In the genomic region with DNA sequence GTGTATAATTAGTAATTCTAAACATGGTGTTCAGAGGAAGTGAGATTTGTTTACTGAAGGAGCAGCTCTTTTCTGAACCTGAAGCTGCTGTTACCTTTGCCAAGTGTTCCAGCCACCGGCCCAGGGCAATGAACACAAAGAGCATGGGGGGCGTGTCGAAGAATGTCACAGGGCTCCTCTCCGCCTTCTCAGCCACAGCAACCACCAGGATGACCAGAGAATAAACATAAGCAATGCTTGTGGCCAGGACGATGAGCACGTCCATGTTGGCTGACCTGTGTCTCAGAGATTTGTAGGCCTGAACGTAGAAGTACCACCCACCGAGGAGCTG, we compare ENCODE assay signal across 21 cellular contexts. TPM values are rescaled to one million over a fixed set of nuclear protein-coding genes. Genes with fewer than 3 reads are reported as not detected.
A peak's percentile ranks its signal among the peaks of the same experiment; 100 is the strongest.
DNase-seq lines count a peak whose midpoint lies in the region; ATAC-seq and TF ChIP-seq lines count a peak whose summit lies in the region.
"Had no signal": no experiment of that assay in that cellular context is flagged by ENCODE, and none has a peak within 500 bp of the region (broad histone marks: within the 10 kb centered on the region; RNA-seq: fewer than 3 reads in every experiment).

No MANE protein-coding gene starts in this region.

- no peak for TF ChIP-seq CTCF in mucosa of descending colon (IDR thresholded peaks at IDR 0.05)
- TF ChIP-seq CTCF in nephron progenitor cell (IDR thresholded peaks at IDR 0.05): no peak

- intact Hi-C loops in mucosa of descending colon (cut with DNase I, micrococcal nuclease): no loop called here

- H3K4me3 ChIP-seq in mucosa of descending colon: no peak overlapping the region
- H3K4me3 ChIP-seq: esophagus squamous epithelium, pancreas, uterus had no signal

- H3K36me3 Mint-ChIP-seq in nephron progenitor cell (ENCODE audit: low read depth): no peaks in the 10 kb centered on the region
- H3K36me3 Mint-ChIP-seq: CD4-positive, alpha-beta memory T cell had no signal

- peaks cover 6% of the 10 kb centered on the region for H3K4me1 Mint-ChIP-seq in nephron progenitor cell

- DNase-seq in COR-L47 (lab: John Stamatoyannopoulos, UW): peak; percentile 69
- DNase-seq in NCI-H2196 treated with DMSO at 0.1 percent for 48 hours (lab: John Stamatoyannopoulos, UW; ENCODE audit: unreplicated experiment): peak; percentile 41
- DNase-seq in mucosa of descending colon: peak; percentile 82 to 87 (median 83)
- no peak for DNase-seq in nephron progenitor cell
- no peak for DNase-seq in HCEC 1CT
- DNase-seq in H4 (ENCODE audit: low spot score): no peak
- DNase-seq in SHP77 treated with DMSO at 0.1 percent for 48 hours (lab: John Stamatoyannopoulos, UW): no peak
- DNase-seq: activated CD4-positive, alpha-beta T cell treated with anti-CD3 and anti-CD28 coated beads for 48 hours; activated gamma-delta T cell treated with Interleukin-2 at 50 U/mL for 16 hours; amniotic stem cell; CD4-positive, alpha-beta memory T cell; effector memory CD4-positive, alpha-beta T cell; esophagus squamous epithelium; MM.1S; naive thymus-derived CD4-positive, alpha-beta T cell; NCI-H1930; NCI-H774; pancreas; uterus had no signal

- no peaks in the 10 kb centered on the region for H3K36me3 ChIP-seq in mucosa of descending colon (ENCODE audit: low read depth)
- H3K36me3 ChIP-seq: esophagus squamous epithelium, pancreas, uterus had no signal

- H3K27me3 Mint-ChIP-seq in nephron progenitor cell (ENCODE audit: low read depth, poor library complexity): peaks cover 4% of the 10 kb centered on the region
- H3K27me3 Mint-ChIP-seq: central memory CD8-positive, alpha-beta T cell had no signal

- peaks cover 51% of the 10 kb centered on the region for H3K4me1 ChIP-seq in mucosa of descending colon (ENCODE audit: low read depth)
- H3K4me1 ChIP-seq: pancreas, uterus had no signal

- H3K9me3 Mint-ChIP-seq in nephron progenitor cell: no peaks in the 10 kb centered on the region
- H3K9me3 Mint-ChIP-seq: CD4-positive, alpha-beta memory T cell; central memory CD8-positive, alpha-beta T cell; naive thymus-derived CD4-positive, alpha-beta T cell had no signal

- no peak overlapping the region for H3K4me3 Mint-ChIP-seq in nephron progenitor cell
- H3K4me3 Mint-ChIP-seq: CD4-positive, alpha-beta memory T cell; central memory CD8-positive, alpha-beta T cell; naive thymus-derived CD4-positive, alpha-beta T cell had no signal

- H3K9me3 ChIP-seq in mucosa of descending colon: no peaks in the 10 kb centered on the region
- H3K9me3 ChIP-seq: esophagus squamous epithelium, pancreas, uterus had no signal

- ATAC-seq in GM19324 (IDR thresholded peaks at IDR 0.05; ENCODE audit: low FRiP score, unreplicated experiment) (peak; percentile 37), mucosa of descending colon (peak; percentile 76)
- ATAC-seq: naive thymus-derived CD4-positive, alpha-beta T cell had no signal

- H3K27ac Mint-ChIP-seq in nephron progenitor cell: no peak overlapping the region

RNA-seq across cellular contexts. Expression of a gene that starts 53.1 kb away (rescaled TPM):
- 10 to 100 TPM; 11.3 to 26.0 (median 16.0) TPM for total RNA-seq in mucosa of descending colon
- total RNA-seq in H4 (2014; rRNA removed; shearing (Covaris generic)): 1.8 and 2.4 TPM in 2 replicates

RNA-seq across cellular contexts. Expression of a gene that starts 54.0 kb away (rescaled TPM):
- 10 to 100 TPM; 34.3 to 43.3 (median 38.6) TPM for total RNA-seq in mucosa of descending colon
- total RNA-seq in H4 (2014; rRNA removed; shearing (Covaris generic)): 17.6 and 22.3 TPM in 2 replicates

Comparison
In these comparisons a context has a peak if more than half of its experiments do, and no peak if none do; other contexts are left out.
1. DNase-seq: peak in COR-L47 (single experiment), NCI-H2196 treated with DMSO at 0.1 percent for 48 hours (single experiment) and mucosa of descending colon (3 of 3); none in nephron progenitor cell (single experiment), HCEC 1CT (single experiment), H4 (single experiment) and SHP77 treated with DMSO at 0.1 percent for 48 hours (single experiment).